Comparison of ENCODE assay signal across 7 cellular contexts in the genomic region with DNA sequence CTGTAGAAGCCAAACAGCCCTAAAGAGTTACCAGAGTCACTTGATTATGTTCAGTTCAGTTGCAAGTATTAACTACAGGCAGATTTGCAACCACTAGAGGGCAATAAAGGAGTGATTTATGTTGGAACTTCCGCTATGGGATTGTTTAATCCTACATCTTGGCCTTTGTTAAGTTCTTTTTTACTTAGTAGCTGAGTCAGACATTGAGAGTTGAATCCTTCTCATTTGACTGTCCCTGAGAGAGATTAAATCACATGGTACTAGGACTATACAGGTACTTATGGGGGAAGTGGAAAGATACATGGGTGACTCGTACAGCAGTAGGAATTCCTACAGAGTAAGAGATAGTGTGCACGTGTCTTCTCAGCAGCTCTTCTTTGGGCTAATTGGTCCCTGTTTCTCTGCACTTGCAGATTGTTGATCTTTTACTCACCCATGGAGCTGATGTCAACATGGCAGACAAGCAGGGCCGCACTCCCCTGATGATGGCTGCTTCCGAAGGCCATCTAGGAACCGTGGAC. TPM values are rescaled to one million over a fixed set of nuclear protein-coding genes. Genes with fewer than 3 reads are reported as not detected.
A peak's percentile ranks its signal among the peaks of the same experiment; 100 is the strongest.
DNase-seq lines count a peak whose midpoint lies in the region; ATAC-seq and TF ChIP-seq lines count a peak whose summit lies in the region.

No MANE protein-coding gene starts in this region.

- H3K4me1 ChIP-seq in Peyer's patch, result no peaks in the 10 kb centered on the region

- TF ChIP-seq POLR2A in Peyer's patch (IDR thresholded peaks at IDR 0.05), result no peak

- TF ChIP-seq CTCF in LNCAP (IDR thresholded peaks at IDR 0.05), result peak; percentile 83
- peak; percentile 35 to 70 (median 68) for TF ChIP-seq CTCF in Peyer's patch (IDR thresholded peaks at IDR 0.05)

- DNase-seq in ELR (ENCODE audit: low read depth) (peak; percentile 93), Peyer's patch (no peak), epithelial cell of prostate (ENCODE audit: low read depth, low spot score) (peak; percentile 83), naive B cell (peak; percentile 24), HuH-7 (ENCODE audit: low spot score) (no peak)

- ATAC-seq in naive B cell (ENCODE audit: low read depth in 2 of 2), result peak in 1 of 2 donors; percentile 53
- ATAC-seq in HG03108 (IDR thresholded peaks at IDR 0.05; ENCODE audit: unreplicated experiment), result no peak

- H3K4me3 Mint-ChIP-seq in naive B cell, result no peak overlapping the region

- H3K36me3 Mint-ChIP-seq in naive B cell, result no peaks in the 10 kb centered on the region

- H3K9me3 ChIP-seq in Peyer's patch, result no peaks in the 10 kb centered on the region

- H3K27me3 Mint-ChIP-seq in naive B cell, result no peaks in the 10 kb centered on the region

- H3K4me1 Mint-ChIP-seq in naive B cell, result peaks cover 0 to 4% (median 4%) of the 10 kb centered on the region in 3 donors

- H3K36me3 ChIP-seq in Peyer's patch, result no peaks in the 10 kb centered on the region

- H3K27ac ChIP-seq in Peyer's patch, result no peak overlapping the region
- peak overlapping the region; percentile 41 for H3K27ac ChIP-seq in epithelial cell of prostate

- H3K27me3 ChIP-seq in Peyer's patch, result no peaks in the 10 kb centered on the region

- no peak overlapping the region for H3K27ac Mint-ChIP-seq in naive B cell

- no peak overlapping the region for H3K4me3 ChIP-seq in Peyer's patch

- no peaks in the 10 kb centered on the region for H3K9me3 Mint-ChIP-seq in naive B cell

RNA-seq across cellular contexts. Expression of a gene that starts 40.3 kb away (rescaled TPM):
- total RNA-seq in Peyer's patch, result 100 to 1,000 TPM in 2 of 4 donors, 10 to 100 TPM in 2; 42.9 to 161 (median 98.5) TPM
- polyA plus RNA-seq in naive B cell (ENCODE audit: low read depth in 6 of 6), result 1 to 10 TPM in 4 of 6 donors, under 1 TPM in 1, not detected in 1; 0.66 to 3.4 (median 1.6) TPM

Comparison
In these comparisons a context has a peak if more than half of its experiments do, and no peak if none do; other contexts are left out.
1. DNase-seq: peak in ELR (single experiment), epithelial cell of prostate (single experiment) and naive B cell (single experiment); none in Peyer's patch (0 of 3) and HuH-7 (single experiment).